Comparison of ENCODE assay signal across 1 cellular context in the genomic region with DNA sequence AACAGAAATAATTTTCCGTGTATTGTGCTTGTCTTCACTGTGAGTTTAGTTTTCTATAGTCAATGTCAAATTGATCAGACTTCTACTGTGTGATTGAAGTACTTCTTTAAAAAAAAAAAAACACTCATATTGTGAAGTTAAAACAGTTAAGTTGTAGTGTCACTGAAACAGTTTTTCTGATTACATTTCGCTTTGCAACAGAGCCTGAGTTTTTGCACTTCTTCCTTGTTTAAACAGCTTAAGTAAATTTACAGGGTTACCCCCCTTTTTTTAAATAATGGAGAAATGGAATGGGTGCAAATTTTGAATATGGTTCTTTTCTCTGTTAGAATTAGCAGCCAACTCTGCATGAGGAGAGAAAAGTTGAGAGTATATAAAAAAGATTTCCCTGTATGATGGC.
TF ChIP-seq lines count a peak whose summit lies in the region.

No MANE protein-coding gene starts in this region.

TF ChIP-seq in HepG2, 621 proteins besides CTCF, POLR2A, EP300 and RAD21 (continued from another document and continues in another):
- TF ChIP-seq, protein P1, sequence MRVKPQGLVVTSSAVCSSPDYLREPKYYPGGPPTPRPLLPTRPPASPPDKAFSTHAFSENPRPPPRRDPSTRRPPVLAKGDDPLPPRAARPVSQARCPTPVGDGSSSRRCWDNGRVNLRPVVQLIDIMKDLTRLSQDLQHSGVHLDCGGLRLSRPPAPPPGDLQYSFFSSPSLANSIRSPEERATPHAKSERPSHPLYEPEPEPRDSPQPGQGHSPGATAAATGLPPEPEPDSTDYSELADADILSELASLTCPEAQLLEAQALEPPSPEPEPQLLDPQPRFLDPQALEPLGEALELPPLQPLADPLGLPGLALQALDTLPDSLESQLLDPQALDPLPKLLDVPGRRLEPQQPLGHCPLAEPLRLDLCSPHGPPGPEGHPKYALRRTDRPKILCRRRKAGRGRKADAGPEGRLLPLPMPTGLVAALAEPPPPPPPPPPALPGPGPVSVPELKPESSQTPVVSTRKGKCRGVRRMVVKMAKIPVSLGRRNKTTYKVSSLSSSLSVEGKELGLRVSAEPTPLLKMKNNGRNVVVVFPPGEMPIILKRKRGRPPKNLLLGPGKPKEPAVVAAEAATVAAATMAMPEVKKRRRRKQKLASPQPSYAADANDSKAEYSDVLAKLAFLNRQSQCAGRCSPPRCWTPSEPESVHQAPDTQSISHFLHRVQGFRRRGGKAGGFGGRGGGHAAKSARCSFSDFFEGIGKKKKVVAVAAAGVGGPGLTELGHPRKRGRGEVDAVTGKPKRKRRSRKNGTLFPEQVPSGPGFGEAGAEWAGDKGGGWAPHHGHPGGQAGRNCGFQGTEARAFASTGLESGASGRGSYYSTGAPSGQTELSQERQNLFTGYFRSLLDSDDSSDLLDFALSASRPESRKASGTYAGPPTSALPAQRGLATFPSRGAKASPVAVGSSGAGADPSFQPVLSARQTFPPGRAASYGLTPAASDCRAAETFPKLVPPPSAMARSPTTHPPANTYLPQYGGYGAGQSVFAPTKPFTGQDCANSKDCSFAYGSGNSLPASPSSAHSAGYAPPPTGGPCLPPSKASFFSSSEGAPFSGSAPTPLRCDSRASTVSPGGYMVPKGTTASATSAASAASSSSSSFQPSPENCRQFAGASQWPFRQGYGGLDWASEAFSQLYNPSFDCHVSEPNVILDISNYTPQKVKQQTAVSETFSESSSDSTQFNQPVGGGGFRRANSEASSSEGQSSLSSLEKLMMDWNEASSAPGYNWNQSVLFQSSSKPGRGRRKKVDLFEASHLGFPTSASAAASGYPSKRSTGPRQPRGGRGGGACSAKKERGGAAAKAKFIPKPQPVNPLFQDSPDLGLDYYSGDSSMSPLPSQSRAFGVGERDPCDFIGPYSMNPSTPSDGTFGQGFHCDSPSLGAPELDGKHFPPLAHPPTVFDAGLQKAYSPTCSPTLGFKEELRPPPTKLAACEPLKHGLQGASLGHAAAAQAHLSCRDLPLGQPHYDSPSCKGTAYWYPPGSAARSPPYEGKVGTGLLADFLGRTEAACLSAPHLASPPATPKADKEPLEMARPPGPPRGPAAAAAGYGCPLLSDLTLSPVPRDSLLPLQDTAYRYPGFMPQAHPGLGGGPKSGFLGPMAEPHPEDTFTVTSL (CRISPR knock-in tag; IDR thresholded peaks at IDR 0.05; ENCODE audit: borderline replicate concordance), result peak; percentile 78; the same call in 1 of the 2 replicates
- TF ChIP-seq ZFAT (CRISPR knock-in tag; conservative IDR thresholded peaks at IDR 0.05), result no peak
- no peak for TF ChIP-seq ELF1 (CRISPR knock-in tag; IDR thresholded peaks at IDR 0.05)
- TF ChIP-seq ZBTB21 (CRISPR knock-in tag; IDR thresholded peaks at IDR 0.05), result no peak
- 0 out of 2 replicates have a peak, but pooled peaks have one; percentile 47 for TF ChIP-seq RXRB (CRISPR knock-in tag; IDR thresholded peaks at IDR 0.05; ENCODE audit: borderline replicate concordance)
- TF ChIP-seq JUN (CRISPR knock-in tag; IDR thresholded peaks at IDR 0.05), result no peak
- no peak for TF ChIP-seq ZNF430 (CRISPR knock-in tag; IDR thresholded peaks at IDR 0.05)
- peak; percentile 36; the same call in 1 of the 2 replicates for TF ChIP-seq MED1 (CRISPR knock-in tag; IDR thresholded peaks at IDR 0.05)
- no peak for TF ChIP-seq YEATS4 (CRISPR knock-in tag; IDR thresholded peaks at IDR 0.05; ENCODE audit: borderline replicate concordance)
- no peak for TF ChIP-seq LCORL (IDR thresholded peaks at IDR 0.05)
- peak; percentile 28; the same call in 1 of the 2 replicates for TF ChIP-seq LCORL (CRISPR knock-in tag; IDR thresholded peaks at IDR 0.05)
- peak; percentile 89 for TF ChIP-seq ARID5B (CRISPR knock-in tag; IDR thresholded peaks at IDR 0.05)
- no peak for TF ChIP-seq ZNF709 (CRISPR knock-in tag; IDR thresholded peaks at IDR 0.05)
- peak; percentile 55; the same call in 1 of the 2 replicates for TF ChIP-seq NCOA2 (CRISPR knock-in tag; IDR thresholded peaks at IDR 0.05)
- peak; percentile 54; the same call in 1 of the 2 replicates for TF ChIP-seq ZNF652 (CRISPR knock-in tag; IDR thresholded peaks at IDR 0.05; ENCODE audit: borderline replicate concordance, low read depth)
- no peak for TF ChIP-seq FOXP1 (IDR thresholded peaks at IDR 0.05)
- TF ChIP-seq FOXP1 (CRISPR knock-in tag; IDR thresholded peaks at IDR 0.05), result peak; percentile 71; the same call in 1 of the 2 replicates
- TF ChIP-seq, protein P2, sequence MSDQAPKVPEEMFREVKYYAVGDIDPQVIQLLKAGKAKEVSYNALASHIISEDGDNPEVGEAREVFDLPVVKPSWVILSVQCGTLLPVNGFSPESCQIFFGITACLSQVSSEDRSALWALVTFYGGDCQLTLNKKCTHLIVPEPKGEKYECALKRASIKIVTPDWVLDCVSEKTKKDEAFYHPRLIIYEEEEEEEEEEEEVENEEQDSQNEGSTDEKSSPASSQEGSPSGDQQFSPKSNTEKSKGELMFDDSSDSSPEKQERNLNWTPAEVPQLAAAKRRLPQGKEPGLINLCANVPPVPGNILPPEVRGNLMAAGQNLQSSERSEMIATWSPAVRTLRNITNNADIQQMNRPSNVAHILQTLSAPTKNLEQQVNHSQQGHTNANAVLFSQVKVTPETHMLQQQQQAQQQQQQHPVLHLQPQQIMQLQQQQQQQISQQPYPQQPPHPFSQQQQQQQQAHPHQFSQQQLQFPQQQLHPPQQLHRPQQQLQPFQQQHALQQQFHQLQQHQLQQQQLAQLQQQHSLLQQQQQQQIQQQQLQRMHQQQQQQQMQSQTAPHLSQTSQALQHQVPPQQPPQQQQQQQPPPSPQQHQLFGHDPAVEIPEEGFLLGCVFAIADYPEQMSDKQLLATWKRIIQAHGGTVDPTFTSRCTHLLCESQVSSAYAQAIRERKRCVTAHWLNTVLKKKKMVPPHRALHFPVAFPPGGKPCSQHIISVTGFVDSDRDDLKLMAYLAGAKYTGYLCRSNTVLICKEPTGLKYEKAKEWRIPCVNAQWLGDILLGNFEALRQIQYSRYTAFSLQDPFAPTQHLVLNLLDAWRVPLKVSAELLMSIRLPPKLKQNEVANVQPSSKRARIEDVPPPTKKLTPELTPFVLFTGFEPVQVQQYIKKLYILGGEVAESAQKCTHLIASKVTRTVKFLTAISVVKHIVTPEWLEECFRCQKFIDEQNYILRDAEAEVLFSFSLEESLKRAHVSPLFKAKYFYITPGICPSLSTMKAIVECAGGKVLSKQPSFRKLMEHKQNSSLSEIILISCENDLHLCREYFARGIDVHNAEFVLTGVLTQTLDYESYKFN (CRISPR knock-in tag; conservative IDR thresholded peaks at IDR 0.05), result peak; percentile 71
- no peak for TF ChIP-seq TRIM24 (CRISPR knock-in tag; IDR thresholded peaks at IDR 0.05)
- no peak for TF ChIP-seq ZNF263 (CRISPR knock-in tag; IDR thresholded peaks at IDR 0.05)
- TF ChIP-seq TBX3 (IDR thresholded peaks at IDR 0.05; ENCODE audit: borderline replicate concordance), result peak; percentile 32; the same call in 1 of the 2 replicates
- TF ChIP-seq CREM (IDR thresholded peaks at IDR 0.05), result peak; percentile 33; the same call in 1 of the 2 replicates
- TF ChIP-seq CREM (CRISPR knock-in tag; IDR thresholded peaks at IDR 0.05), result no peak
- TF ChIP-seq CBX1 (IDR thresholded peaks at IDR 0.05; ENCODE audit: low read depth), result no peak
- TF ChIP-seq, protein P3, sequence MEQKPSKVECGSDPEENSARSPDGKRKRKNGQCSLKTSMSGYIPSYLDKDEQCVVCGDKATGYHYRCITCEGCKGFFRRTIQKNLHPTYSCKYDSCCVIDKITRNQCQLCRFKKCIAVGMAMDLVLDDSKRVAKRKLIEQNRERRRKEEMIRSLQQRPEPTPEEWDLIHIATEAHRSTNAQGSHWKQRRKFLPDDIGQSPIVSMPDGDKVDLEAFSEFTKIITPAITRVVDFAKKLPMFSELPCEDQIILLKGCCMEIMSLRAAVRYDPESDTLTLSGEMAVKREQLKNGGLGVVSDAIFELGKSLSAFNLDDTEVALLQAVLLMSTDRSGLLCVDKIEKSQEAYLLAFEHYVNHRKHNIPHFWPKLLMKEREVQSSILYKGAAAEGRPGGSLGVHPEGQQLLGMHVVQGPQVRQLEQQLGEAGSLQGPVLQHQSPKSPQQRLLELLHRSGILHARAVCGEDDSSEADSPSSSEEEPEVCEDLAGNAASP (CRISPR knock-in tag; IDR thresholded peaks at IDR 0.05; ENCODE audit: borderline replicate concordance), result no peak
- no peak for TF ChIP-seq RXRA (CRISPR knock-in tag; IDR thresholded peaks at IDR 0.05)
- TF ChIP-seq KDM6A (CRISPR knock-in tag; IDR thresholded peaks at IDR 0.05; ENCODE audit: low read depth), result peak; percentile 46; the same call in 1 of the 2 replicates
- TF ChIP-seq SAP130 (CRISPR knock-in tag; IDR thresholded peaks at IDR 0.05; ENCODE audit: low read depth), result peak; percentile 39; the same call in 1 of the 2 replicates
- TF ChIP-seq FOXA3 (CRISPR knock-in tag; IDR thresholded peaks at IDR 0.05), result peak; percentile 81
- peak; percentile 51; the same call in 1 of the 2 replicates for TF ChIP-seq NR2F6 (IDR thresholded peaks at IDR 0.05)
- no peak for TF ChIP-seq NR2F6 (CRISPR knock-in tag; IDR thresholded peaks at IDR 0.05)
- TF ChIP-seq GATAD2A (CRISPR knock-in tag; IDR thresholded peaks at IDR 0.05), result peak; percentile 70
- TF ChIP-seq MIXL1 (CRISPR knock-in tag; IDR thresholded peaks at IDR 0.05), result peak; percentile 60; the same call in 1 of the 2 replicates
- TF ChIP-seq, protein P4, sequence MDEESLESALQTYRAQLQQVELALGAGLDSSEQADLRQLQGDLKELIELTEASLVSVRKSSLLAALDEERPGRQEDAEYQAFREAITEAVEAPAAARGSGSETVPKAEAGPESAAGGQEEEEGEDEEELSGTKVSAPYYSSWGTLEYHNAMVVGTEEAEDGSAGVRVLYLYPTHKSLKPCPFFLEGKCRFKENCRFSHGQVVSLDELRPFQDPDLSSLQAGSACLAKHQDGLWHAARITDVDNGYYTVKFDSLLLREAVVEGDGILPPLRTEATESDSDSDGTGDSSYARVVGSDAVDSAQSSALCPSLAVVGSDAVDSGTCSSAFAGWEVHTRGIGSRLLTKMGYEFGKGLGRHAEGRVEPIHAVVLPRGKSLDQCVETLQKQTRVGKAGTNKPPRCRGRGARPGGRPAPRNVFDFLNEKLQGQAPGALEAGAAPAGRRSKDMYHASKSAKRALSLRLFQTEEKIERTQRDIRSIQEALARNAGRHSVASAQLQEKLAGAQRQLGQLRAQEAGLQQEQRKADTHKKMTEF (CRISPR knock-in tag; IDR thresholded peaks at IDR 0.05), result peak; percentile 43; the same call in 1 of the 2 replicates
- TF ChIP-seq, protein P5, sequence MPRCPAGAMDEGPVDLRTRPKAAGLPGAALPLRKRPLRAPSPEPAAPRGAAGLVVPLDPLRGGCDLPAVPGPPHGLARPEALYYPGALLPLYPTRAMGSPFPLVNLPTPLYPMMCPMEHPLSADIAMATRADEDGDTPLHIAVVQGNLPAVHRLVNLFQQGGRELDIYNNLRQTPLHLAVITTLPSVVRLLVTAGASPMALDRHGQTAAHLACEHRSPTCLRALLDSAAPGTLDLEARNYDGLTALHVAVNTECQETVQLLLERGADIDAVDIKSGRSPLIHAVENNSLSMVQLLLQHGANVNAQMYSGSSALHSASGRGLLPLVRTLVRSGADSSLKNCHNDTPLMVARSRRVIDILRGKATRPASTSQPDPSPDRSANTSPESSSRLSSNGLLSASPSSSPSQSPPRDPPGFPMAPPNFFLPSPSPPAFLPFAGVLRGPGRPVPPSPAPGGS (CRISPR knock-in tag; IDR thresholded peaks at IDR 0.05), result no peak
- TF ChIP-seq PPARG (CRISPR knock-in tag; conservative IDR thresholded peaks at IDR 0.05), result peak; percentile 78
- TF ChIP-seq, protein P6, sequence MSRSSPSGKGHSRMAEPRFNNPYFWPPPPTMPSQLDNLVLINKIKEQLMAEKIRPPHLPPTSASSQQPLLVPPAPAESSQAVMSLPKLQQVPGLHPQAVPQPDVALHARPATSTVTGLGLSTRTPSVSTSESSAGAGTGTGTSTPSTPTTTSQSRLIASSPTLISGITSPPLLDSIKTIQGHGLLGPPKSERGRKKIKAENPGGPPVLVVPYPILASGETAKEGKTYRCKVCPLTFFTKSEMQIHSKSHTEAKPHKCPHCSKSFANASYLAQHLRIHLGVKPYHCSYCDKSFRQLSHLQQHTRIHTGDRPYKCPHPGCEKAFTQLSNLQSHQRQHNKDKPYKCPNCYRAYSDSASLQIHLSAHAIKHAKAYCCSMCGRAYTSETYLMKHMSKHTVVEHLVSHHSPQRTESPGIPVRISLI (CRISPR knock-in tag; IDR thresholded peaks at IDR 0.05; ENCODE audit: borderline replicate concordance), result peak; percentile 74; the same call in 1 of the 2 replicates
- no peak for TF ChIP-seq JDP2 (CRISPR knock-in tag; IDR thresholded peaks at IDR 0.05; ENCODE audit: borderline replicate concordance)
